In the genomic region with DNA sequence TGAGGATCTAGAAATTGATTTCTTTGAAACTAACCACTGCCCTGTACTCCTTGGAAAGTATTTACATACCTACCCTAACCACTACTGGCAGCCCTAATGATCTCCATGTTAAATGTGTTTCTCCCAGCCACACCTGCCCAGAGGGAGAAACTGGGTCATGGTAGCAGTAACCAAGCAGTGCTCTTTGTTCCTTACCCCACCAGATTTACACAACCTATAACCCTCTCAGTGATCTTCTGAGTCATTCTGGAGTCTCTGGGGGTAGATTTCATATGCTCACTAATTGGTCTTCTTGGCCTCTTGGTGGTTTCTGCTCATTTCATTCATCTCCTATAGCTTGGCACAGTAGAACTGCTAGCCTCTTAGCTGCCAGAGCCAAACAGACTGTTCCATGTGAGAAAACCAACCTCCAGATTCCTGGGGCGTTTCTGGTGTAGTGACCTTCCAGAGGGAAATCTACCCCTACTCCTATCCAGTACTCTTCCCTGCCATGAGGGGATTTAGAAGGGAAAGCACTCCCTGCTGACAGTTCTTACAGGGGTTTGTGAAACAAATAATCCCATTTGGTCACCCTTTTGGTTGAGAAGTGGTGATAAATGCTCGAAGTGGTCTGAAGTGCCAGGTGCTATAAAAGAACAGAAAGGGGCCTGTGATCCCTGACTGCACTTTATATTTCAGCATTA, we compare ENCODE assay signal across 15 cellular contexts. TPM values are rescaled to one million over a fixed set of nuclear protein-coding genes. Genes with fewer than 3 reads are reported as not detected.
A peak's percentile ranks its signal among the peaks of the same experiment; 100 is the strongest.
DNase-seq lines count a peak whose midpoint lies in the region; ATAC-seq lines count a peak whose summit lies in the region.
"Had no signal": no experiment of that assay in that cellular context is flagged by ENCODE, and none has a peak within 500 bp of the region (broad histone marks: within the 10 kb centered on the region; RNA-seq: fewer than 3 reads in every experiment).

No MANE protein-coding gene starts in this region.

- H3K36me3 Mint-ChIP-seq in activated CD4-positive, alpha-beta T cell treated with anti-CD3 and anti-CD28 coated beads for 36 hours (ENCODE audit: low read depth): no peaks in the 10 kb centered on the region
- H3K36me3 Mint-ChIP-seq: CD8-positive, alpha-beta memory T cell had no signal

- intact Hi-C loops in activated CD4-positive, alpha-beta T cell treated with anti-CD3 and anti-CD28 coated beads for 36 hours (cut with DNase I, micrococcal nuclease): no loop called here

- H3K4me3 Mint-ChIP-seq in activated CD4-positive, alpha-beta T cell treated with anti-CD3 and anti-CD28 coated beads for 36 hours: no peak overlapping the region
- H3K4me3 Mint-ChIP-seq: CD8-positive, alpha-beta memory T cell had no signal

- H3K4me1 Mint-ChIP-seq in activated CD4-positive, alpha-beta T cell treated with anti-CD3 and anti-CD28 coated beads for 36 hours: no peaks in the 10 kb centered on the region

- no peaks in the 10 kb centered on the region for H3K9me3 Mint-ChIP-seq in activated CD4-positive, alpha-beta T cell treated with anti-CD3 and anti-CD28 coated beads for 36 hours (ENCODE audit: low read depth)
- H3K9me3 Mint-ChIP-seq: CD8-positive, alpha-beta memory T cell had no signal

- CTCF ChIA-PET in activated CD4-positive, alpha-beta T cell treated with anti-CD3 and anti-CD28 coated beads for 36 hours (lab: Charles Lee): no interaction called here

- H3K27ac Mint-ChIP-seq in activated CD4-positive, alpha-beta T cell treated with anti-CD3 and anti-CD28 coated beads for 36 hours: no peak overlapping the region

- POLR2A ChIA-PET in activated CD4-positive, alpha-beta T cell treated with anti-CD3 and anti-CD28 coated beads for 36 hours (lab: Charles Lee): no interaction called here

- ATAC-seq in activated CD4-positive, alpha-beta T cell treated with anti-CD3 and anti-CD28 coated beads for 36 hours: peak; percentile 23
- ATAC-seq in HG02973 (IDR thresholded peaks at IDR 0.05; ENCODE audit: unreplicated experiment) (peak; percentile 50), GM21390 (IDR thresholded peaks at IDR 0.05; ENCODE audit: unreplicated experiment) (no peak)
- ATAC-seq: left lung, upper lobe of right lung had no signal

- no peak for DNase-seq in activated CD4-positive, alpha-beta T cell treated with anti-CD3 and anti-CD28 coated beads for 36 hours
- DNase-seq in activated CD4-positive, alpha-beta T cell treated with anti-CD3 and anti-CD28 coated beads for 1 hour: no peak
- DNase-seq in amniotic epithelial cell (ENCODE audit: low read depth): peak; percentile 53
- DNase-seq in renal cortical epithelial cell (ENCODE audit: low read depth): peak; percentile 85
- DNase-seq in stimulated activated CD4-positive, alpha-beta T cell treated with anti-CD3 and anti-CD28 coated beads, Interleukin-2, amount 100 ng/mL, for 24 hours: no peak
- no peak for DNase-seq in NCI-H1105 treated with DMSO at 0.1 percent for 48 hours (lab: John Stamatoyannopoulos, UW)
- DNase-seq: 8988T; adrenal gland; CD8-positive, alpha-beta memory T cell; glutamatergic neuron; left lung; SJCRH30; upper lobe of right lung had no signal

- H3K27me3 Mint-ChIP-seq in activated CD4-positive, alpha-beta T cell treated with anti-CD3 and anti-CD28 coated beads for 36 hours: no peaks in the 10 kb centered on the region
- H3K27me3 Mint-ChIP-seq: CD8-positive, alpha-beta memory T cell had no signal

RNA-seq across cellular contexts. Expression of a gene that starts 36.2 kb away (rescaled TPM):
- 10 to 100 TPM in 1 of 2 experiments, 1 to 10 TPM in 1; 7.1 to 10.2 TPM for total RNA-seq in activated CD4-positive, alpha-beta T cell treated with anti-CD3 and anti-CD28 coated beads for 36 hours
- total RNA-seq in renal cortical epithelial cell: 7.3 and 23.3 TPM in 2 replicates

Comparison
In these comparisons a context has a peak if more than half of its experiments do, and no peak if none do; other contexts are left out.
1. DNase-seq: peak in amniotic epithelial cell (single experiment) and renal cortical epithelial cell (single experiment); none in activated CD4-positive, alpha-beta T cell treated with anti-CD3 and anti-CD28 coated beads for 36 hours (single experiment), activated CD4-positive, alpha-beta T cell treated with anti-CD3 and anti-CD28 coated beads for 1 hour (single experiment), stimulated activated CD4-positive, alpha-beta T cell treated with anti-CD3 and anti-CD28 coated beads, Interleukin-2, amount 100 ng/mL, for 24 hours (0 of 2) and NCI-H1105 treated with DMSO at 0.1 percent for 48 hours (single experiment).